Comparison of ENCODE assay signal across 18 cellular contexts in genomic region chr6:166639921-166640320, GRCh38. TPM values are rescaled to one million over a fixed set of nuclear protein-coding genes. Genes with fewer than 3 reads are reported as not detected.
"Had no signal": no experiment of that assay in that cellular context is flagged by ENCODE, and none has a peak within 500 bp of the region (broad histone marks: within the 10 kb centered on the region; RNA-seq: fewer than 3 reads in every experiment).

No MANE protein-coding gene starts in this region.

- H3K27ac ChIP-seq: right lobe of liver, transverse colon had no signal

- H3K36me3 ChIP-seq: right lobe of liver, transverse colon had no signal

- H3K4me3 ChIP-seq: mucosa of descending colon, right lobe of liver, transverse colon had no signal

- H3K9me3 ChIP-seq: mucosa of descending colon, right lobe of liver, transverse colon had no signal

- H3K9me3 Mint-ChIP-seq: activated CD4-positive, alpha-beta T cell treated with anti-CD3 and anti-CD28 coated beads, Interleukin-2, amount 10 ng/mL, durations not matched to agents 24 days and 14 days; activated T-helper 2 cell treated with anti-CD3 and anti-CD28 coated beads, Interferon-gamma antibody, Interleukin-2, Interleukin-4, amounts not matched to agents 10 μg/mL and 5 μg/mL and 100 μg/mL, durations not matched to agents 14 hours and 24 hours and 36 hours had no signal

- DNase-seq: activated B cell treated with CpG ODN at 0.5 μM for 24 hours; activated CD4-positive, alpha-beta T cell treated with anti-CD3 and anti-CD28 coated beads, Interleukin-2, amount 10 ng/mL, durations not matched to agents 24 days and 14 days; amniotic stem cell; cerebellar nuclear complex; dorsolateral prefrontal cortex; foreskin melanocyte; kidney; mucosa of descending colon; naive thymus-derived CD8-positive, alpha-beta T cell; stimulated activated CD4-positive, alpha-beta T cell treated with anti-CD3 and anti-CD28 coated beads, Interleukin-1b, Interleukin-23, amount 100 ng/mL, for 48 hours; transverse colon had no signal

- H3K4me1 ChIP-seq: right lobe of liver, transverse colon had no signal

- H3K27me3 ChIP-seq: dorsolateral prefrontal cortex, right lobe of liver had no signal

- H3K36me3 Mint-ChIP-seq: brain; stimulated activated memory B cell treated with anti-CD40 and anti-IgM and Interleukin-4, amounts not matched to agents 10 μg/mL and 1 μg/mL and 100 μg/mL, for 72 hours had no signal

- H3K27me3 Mint-ChIP-seq: brain had no signal

- ATAC-seq: SK-N-SH treated with all-trans-retinoic acid at 6 μM for 48 hours had no signal

- H3K4me1 Mint-ChIP-seq: brain had no signal

- H3K4me3 Mint-ChIP-seq: activated B cell treated with CpG ODN at 0.5 μM for 24 hours; activated naive CD4-positive, alpha-beta T cell treated with anti-CD3 and anti-CD28 coated beads, Interleukin-2, amount 50 U/mL, for 24 hours; brain; naive thymus-derived CD8-positive, alpha-beta T cell; stimulated activated memory B cell treated with anti-CD40 and anti-IgM and Interleukin-4, amounts not matched to agents 10 μg/mL and 1 μg/mL and 100 μg/mL, for 72 hours had no signal

- H3K27ac Mint-ChIP-seq: activated B cell treated with CpG ODN at 0.5 μM for 24 hours; activated CD4-positive, alpha-beta T cell treated with anti-CD3 and anti-CD28 coated beads, Interleukin-2, amount 10 ng/mL, durations not matched to agents 24 days and 14 days; activated naive CD4-positive, alpha-beta T cell treated with anti-CD3 and anti-CD28 coated beads, Interleukin-2, amount 50 U/mL, for 24 hours; activated T-helper 2 cell treated with anti-CD3 and anti-CD28 coated beads, Interferon-gamma antibody, Interleukin-2, Interleukin-4, amounts not matched to agents 10 μg/mL and 5 μg/mL and 100 μg/mL, durations not matched to agents 14 hours and 24 hours and 36 hours; brain; progenitor cell of endocrine pancreas; stimulated activated memory B cell treated with anti-CD40 and anti-IgM and Interleukin-4, amounts not matched to agents 10 μg/mL and 1 μg/mL and 100 μg/mL, for 72 hours had no signal

RNA-seq across cellular contexts. Expression of gene RAMACL, which starts 53.4 kb away (rescaled TPM):
- total RNA-seq: activated T-helper 2 cell treated with anti-CD3 and anti-CD28 coated beads, Interferon-gamma antibody, Interleukin-2, Interleukin-4, amounts not matched to agents 10 μg/mL and 5 μg/mL and 100 μg/mL, durations not matched to agents 14 hours and 24 hours and 36 hours had no signal
